ENCODE assay signal across 15 cellular contexts in the genomic region with DNA sequence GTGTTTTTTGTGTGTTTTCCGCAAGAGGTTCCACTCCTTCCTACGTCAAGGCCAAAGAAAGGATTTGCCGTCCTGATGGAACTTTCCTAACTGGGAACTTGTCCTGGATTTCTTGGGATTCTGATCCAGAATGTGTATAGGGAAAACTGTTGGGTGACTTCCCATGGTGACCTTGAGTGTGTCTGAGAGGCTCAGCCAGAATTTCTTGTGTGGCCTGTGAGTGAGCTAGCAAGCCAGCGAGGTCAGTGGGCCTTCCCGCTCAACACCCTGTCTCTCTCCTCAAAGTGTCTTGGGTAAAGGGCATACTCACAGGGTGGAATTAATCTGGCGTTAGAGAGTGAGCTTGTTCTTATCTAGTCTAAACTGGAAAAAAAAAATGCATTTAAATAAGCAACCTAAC. TPM values are rescaled to one million over a fixed set of nuclear protein-coding genes. Genes with fewer than 3 reads are reported as not detected.
DNase-seq lines count a peak whose midpoint lies in the region; ATAC-seq and TF ChIP-seq lines count a peak whose summit lies in the region.
"Had no signal": no experiment of that assay in that cellular context is flagged by ENCODE, and none has a peak within 500 bp of the region (broad histone marks: within the 10 kb centered on the region; RNA-seq: fewer than 3 reads in every experiment).

No MANE protein-coding gene starts in this region.

- H3K9ac ChIP-seq in adipocyte (ENCODE audit: low read length) (peak overlapping the region; percentile 1), muscle layer of colon (ENCODE audit: low read length) (peak overlapping the region; percentile 3)

- H3K4me1 Mint-ChIP-seq in CD4-positive, alpha-beta memory T cell = peaks cover 8 to 13% (median 11%) of the 10 kb centered on the region in 4 donors

- H3K27me3 ChIP-seq in adipocyte (replicated peaks; ENCODE audit: control insufficient read depth, insufficient read depth, low read length) (no peaks in the 10 kb centered on the region), gastroesophageal sphincter (no peaks in the 10 kb centered on the region), muscle layer of colon (ENCODE audit: control insufficient read depth in 1 of 2, insufficient read depth in 2 of 2, low read length in 2 of 2) (no peaks in the 10 kb centered on the region), thyroid gland (no peaks in the 10 kb centered on the region)
- no peaks in the 10 kb centered on the region for H3K27me3 ChIP-seq in CD4-positive, alpha-beta memory T cell (ENCODE audit: insufficient read depth, low read length)

- no peak for TF ChIP-seq EP300 in gastroesophageal sphincter (IDR thresholded peaks at IDR 0.05)

- peaks cover 25% of the 10 kb centered on the region for H3K4me1 ChIP-seq in adipocyte (ENCODE audit: control insufficient read depth, insufficient read depth, low read length)
- H3K4me1 ChIP-seq in gastroesophageal sphincter = peaks cover 5 to 87% (median 40%) of the 10 kb centered on the region in 3 donors
- peaks cover 67% of the 10 kb centered on the region for H3K4me1 ChIP-seq in muscle layer of colon (ENCODE audit: insufficient read depth, low read length)
- H3K4me1 ChIP-seq in thyroid gland = peaks cover 40 to 44% of the 10 kb centered on the region in 2 donors
- peaks cover 11% of the 10 kb centered on the region for H3K4me1 ChIP-seq in CD4-positive, alpha-beta memory T cell (ENCODE audit: insufficient read depth, low read length)

- H3K4me3 Mint-ChIP-seq in CD4-positive, alpha-beta memory T cell = no peak overlapping the region
- H3K4me3 Mint-ChIP-seq: CD14-positive monocyte, immature natural killer cell had no signal

- H3K36me3 ChIP-seq in adipocyte (ENCODE audit: control insufficient read depth, insufficient read depth, low read length, severe bottlenecking) (no peaks in the 10 kb centered on the region), gastroesophageal sphincter (no peaks in the 10 kb centered on the region), muscle layer of colon (ENCODE audit: insufficient read depth, low read length) (no peaks in the 10 kb centered on the region), thyroid gland (no peaks in the 10 kb centered on the region)
- H3K36me3 ChIP-seq in CD4-positive, alpha-beta memory T cell (ENCODE audit: insufficient read depth, low read length) = no peaks in the 10 kb centered on the region

- POLR2A ChIA-PET in CD4-positive, alpha-beta memory T cell (lab: Charles Lee; ENCODE audit: partially characterized antibody) = no interaction called here

- intact Hi-C loops in thyroid gland (cut with DNase I) = no loop called here
- intact Hi-C loops in CD4-positive, alpha-beta memory T cell (cut with micrococcal nuclease) = no loop called here

- no peaks in the 10 kb centered on the region for H3K9me3 ChIP-seq in adipocyte (ENCODE audit: control insufficient read depth, low read length)
- H3K9me3 ChIP-seq in gastroesophageal sphincter = no peaks in the 10 kb centered on the region
- H3K9me3 ChIP-seq in muscle layer of colon (ENCODE audit: low read length) = no peaks in the 10 kb centered on the region
- no peaks in the 10 kb centered on the region for H3K9me3 ChIP-seq in thyroid gland
- no peaks in the 10 kb centered on the region for H3K9me3 ChIP-seq in CD4-positive, alpha-beta memory T cell (ENCODE audit: control insufficient read depth in 1 of 2, low read length in 2 of 2)

- H3K36me3 Mint-ChIP-seq in CD4-positive, alpha-beta memory T cell = no peaks in the 10 kb centered on the region
- H3K36me3 Mint-ChIP-seq: CD14-positive monocyte, immature natural killer cell had no signal

- DNase-seq in adipocyte (ENCODE audit: low read depth) (no peak), thyroid gland (peak in 1 of 2 donors; percentile 45), Kasumi-1 (lab: John Stamatoyannopoulos, UW) (no peak), UCSD-AML1 (lab: John Stamatoyannopoulos, UW; ENCODE audit: unreplicated experiment) (no peak)
- DNase-seq in activated CD4-positive, alpha-beta T cell treated with anti-CD3 and anti-CD28 coated beads for 48 hours = no peak
- no peak for DNase-seq in CD4-positive, alpha-beta memory T cell
- DNase-seq: activated CD4-positive, CD25-positive, alpha-beta regulatory T cell treated with anti-CD3 and anti-CD28 coated beads, Interleukin-2, amount 50 U/mL, for 72 hours; immature natural killer cell; NCI-H187 treated with DMSO at 0.1 percent for 48 hours; nucleus accumbens; stimulated activated naive CD4-positive, alpha-beta T cell had no signal

- no peak overlapping the region for H3K27ac Mint-ChIP-seq in CD4-positive, alpha-beta memory T cell
- H3K27ac Mint-ChIP-seq: CD14-positive monocyte, immature natural killer cell had no signal

- H3K4me3 ChIP-seq in adipocyte (ENCODE audit: low read length) (no peak overlapping the region), gastroesophageal sphincter (no peak overlapping the region), muscle layer of colon (ENCODE audit: low read depth in 1 of 2, low read length in 2 of 2) (peak overlapping the region in 1 of 2 donors; percentile 5), thyroid gland (replicated peaks in 1 of 3) (no peak overlapping the region)
- no peak overlapping the region for H3K4me3 ChIP-seq in CD4-positive, alpha-beta memory T cell (ENCODE audit: low read length in 2 of 2)
- H3K4me3 ChIP-seq: K562 had no signal

- peaks cover 0 to 3% of the 10 kb centered on the region in 2 donors for H3K27me3 Mint-ChIP-seq in CD4-positive, alpha-beta memory T cell

- TF ChIP-seq CTCF in gastroesophageal sphincter (IDR thresholded peaks at IDR 0.05) = no peak
- no peak for TF ChIP-seq CTCF in thyroid gland (IDR thresholded peaks at IDR 0.05)

- peak overlapping the region; percentile 56 to 73 (median 68) for H3K27ac ChIP-seq in gastroesophageal sphincter
- H3K27ac ChIP-seq in muscle layer of colon (ENCODE audit: low read depth, low read length) = peak overlapping the region; percentile 70
- H3K27ac ChIP-seq in thyroid gland = peak overlapping the region; percentile 69 to 82 (median 80)
- no peak overlapping the region for H3K27ac ChIP-seq in CD4-positive, alpha-beta memory T cell (ENCODE audit: low read depth, low read length)

- 57 to 61% methylated on average over 2 to 6 of the region's 6 CpGs for WGBS in gastroesophageal sphincter (ENCODE audit: low coverage in 1 of 2), 2 donors
- WGBS in thyroid gland, 2 donors = 63 to 69% methylated on average over 6 of the region's 6 CpGs

- ATAC-seq in gastroesophageal sphincter = no peak
- ATAC-seq: K562 had no signal

- TF ChIP-seq POLR2A in gastroesophageal sphincter (IDR thresholded peaks at IDR 0.05) = no peak
- no peak for TF ChIP-seq POLR2A in thyroid gland (IDR thresholded peaks at IDR 0.05)

- CTCF ChIA-PET in CD4-positive, alpha-beta memory T cell (lab: Charles Lee; ENCODE audit: partially characterized antibody) = no interaction called here

- H3K9me3 Mint-ChIP-seq in CD4-positive, alpha-beta memory T cell = no peaks in the 10 kb centered on the region
- H3K9me3 Mint-ChIP-seq: CD14-positive monocyte, immature natural killer cell had no signal

RNA-seq across cellular contexts. Expression of a gene that starts 20.3 kb away (rescaled TPM):
- total RNA-seq in gastroesophageal sphincter (10 to 100 TPM; 14.8 to 27.7 (median 19.8) TPM), thyroid gland (10 to 100 TPM; 10.4 to 18.0 (median 14.2) TPM)
- total RNA-seq in CD4-positive, alpha-beta memory T cell = under 1 TPM; 0.70 to 0.89 TPM
- under 1 TPM in 1 of 2 donors, not detected in 1; 0.11 TPM for polyA plus RNA-seq in CD4-positive, alpha-beta memory T cell
- polyA plus RNA-seq: CD14-positive monocyte had no signal

Comparison
In these comparisons a context has a peak if more than half of its experiments do, and no peak if none do; other contexts are left out.
1. RNA of a gene that starts 20.3 kb away (total RNA-seq): 14.8 to 27.7 TPM in gastroesophageal sphincter and 10.4 to 18.0 TPM in thyroid gland; 0.70 to 0.89 TPM in CD4-positive, alpha-beta memory T cell; every median in the first group is over 4 times any median in the second.